Comparison of ENCODE assay signal across 18 cellular contexts in genomic region chr16:24974859-24975258, GRCh38. TPM values are rescaled to one million over a fixed set of nuclear protein-coding genes. Genes with fewer than 3 reads are reported as not detected.
DNase-seq lines count a peak whose midpoint lies in the region; ATAC-seq and TF ChIP-seq lines count a peak whose summit lies in the region.
"Had no signal": no experiment of that assay in that cellular context is flagged by ENCODE, and none has a peak within 500 bp of the region (broad histone marks: within the 10 kb centered on the region; RNA-seq: fewer than 3 reads in every experiment).

No MANE protein-coding gene starts in this region.

- H3K36me3 Mint-ChIP-seq in activated B cell treated with CpG ODN at 0.5 μM for 24 hours (ENCODE audit: low read depth), result peaks cover 83% of the 10 kb centered on the region

- H3K27me3 Mint-ChIP-seq in activated B cell treated with CpG ODN at 0.5 μM for 24 hours, result no peaks in the 10 kb centered on the region

- peaks cover 82 to 100% (median 100%) of the 10 kb centered on the region in 11 experiments for H4K20me1 ChIP-seq in BLaER1 treated with 17β-estradiol and CSF1 and Interleukin-3, amounts not matched to agents 10 nM and 100 nM

- H3K4me3 ChIP-seq in A673 (ENCODE audit: low read depth, low read length, poor library complexity, severe bottlenecking), result no peak overlapping the region
- no peak overlapping the region for H3K4me3 ChIP-seq in BLaER1 treated with 17β-estradiol and CSF1 and Interleukin-3, amounts not matched to agents 10 nM and 100 nM
- H3K4me3 ChIP-seq: adrenal gland had no signal

- H3K9ac ChIP-seq in BLaER1 treated with 17β-estradiol and CSF1 and Interleukin-3, amounts not matched to agents 10 nM and 100 nM, result no peak overlapping the region

- no peak for TF ChIP-seq CTCF in A673 (conservative IDR thresholded peaks at IDR 0.05; ENCODE audit: low read depth, low read length)
- TF ChIP-seq CTCF in activated B cell treated with CpG ODN at 0.5 μM for 24 hours (IDR thresholded peaks at IDR 0.05), result no peak

- intact Hi-C loops in A673 (cut with micrococcal nuclease; ENCODE audit: unreplicated experiment), result no loop called here
- intact Hi-C loops in activated B cell treated with CpG ODN at 0.5 μM for 24 hours (cut with micrococcal nuclease), result loop anchor here (1.0 to 10.0 kb wide), 3 partner anchors 56 to 250 kb away; no protein-coding TSS in a partner anchor

- peaks cover 79% of the 10 kb centered on the region for H3K4me1 Mint-ChIP-seq in activated B cell treated with CpG ODN at 0.5 μM for 24 hours

- no peaks in the 10 kb centered on the region for H3K27me3 ChIP-seq in A673 (replicated peaks; ENCODE audit: insufficient read depth, low read depth, low read length, poor library complexity)
- H3K27me3 ChIP-seq in BLaER1 treated with 17β-estradiol and CSF1 and Interleukin-3, amounts not matched to agents 10 nM and 100 nM, result no peaks in the 10 kb centered on the region
- H3K27me3 ChIP-seq: adrenal gland, neutrophil had no signal

- peaks cover 51% of the 10 kb centered on the region for H3K4me1 ChIP-seq in A673 (ENCODE audit: insufficient read depth, low read length, poor library complexity, severe bottlenecking)
- peaks cover 56 to 81% (median 74%) of the 10 kb centered on the region in 10 experiments for H3K4me1 ChIP-seq in BLaER1 treated with 17β-estradiol and CSF1 and Interleukin-3, amounts not matched to agents 10 nM and 100 nM

- peak overlapping the region in 7 of 11 experiments; percentile 21 to 78 (median 26); a peak in 8 of 22 replicates for H3K4me2 ChIP-seq in BLaER1 treated with 17β-estradiol and CSF1 and Interleukin-3, amounts not matched to agents 10 nM and 100 nM

- no TSS peak for BruUV-seq in A673 (replicated peaks; lab: Mats Ljungman, UMichigan)

- H3K4me3 Mint-ChIP-seq in activated B cell treated with CpG ODN at 0.5 μM for 24 hours, result peak overlapping the region; percentile 12
- H3K4me3 Mint-ChIP-seq: activated T-cell treated with anti-CD3 and anti-CD28 coated beads, Interleukin-2, amount 50 U/mL, for 4 hours had no signal

- no peak for DNase-seq in A673 (ENCODE audit: low spot score)
- DNase-seq in activated B cell treated with CpG ODN at 0.5 μM for 24 hours, result no peak
- DNase-seq in left lobe of liver (ENCODE audit: low spot score), result peak; percentile 61
- DNase-seq in NCI-H146 (lab: John Stamatoyannopoulos, UW), result no peak
- DNase-seq in ureter (ENCODE audit: low spot score), result no peak
- DNase-seq in stimulated activated CD4-positive, alpha-beta T cell treated with anti-CD3 and anti-CD28 coated beads, Interleukin-4, amount 100 ng/mL, for 24 hours, result no peak
- DNase-seq: activated CD4-positive, alpha-beta T cell treated with anti-CD3 and anti-CD28 coated beads, Interleukin-2, amount 50 U/mL, for 4 hours; activated T-cell treated with anti-CD3 and anti-CD28 coated beads, Interleukin-2, amount 50 U/mL, for 4 hours; AML-193; dermis blood vessel endothelial cell; GOT3; NCI-H526; SHP77 had no signal

- peaks cover 64% of the 10 kb centered on the region for H3K36me3 ChIP-seq in A673 (ENCODE audit: insufficient read depth, low read length, poor library complexity, severe bottlenecking)
- peaks cover 72 to 82% (median 77%) of the 10 kb centered on the region in 11 experiments for H3K36me3 ChIP-seq in BLaER1 treated with 17β-estradiol and CSF1 and Interleukin-3, amounts not matched to agents 10 nM and 100 nM

- POLR2A ChIA-PET in A673 (lab: Charles Lee; ENCODE audit: low non-redundant PET) (no interaction called here), activated B cell treated with CpG ODN at 0.5 μM for 24 hours (lab: Charles Lee) (interaction anchor here (0.7 to 2.6 kb wide), 10 partner anchors 12 to 137 kb away, joined by 3 to 20 read pairs (median 4); partner anchors contain the start of genes ARHGAP17 and LCMT1)

- H3K9me3 Mint-ChIP-seq in activated B cell treated with CpG ODN at 0.5 μM for 24 hours, result no peaks in the 10 kb centered on the region
- H3K9me3 Mint-ChIP-seq: activated T-cell treated with anti-CD3 and anti-CD28 coated beads, Interleukin-2, amount 50 U/mL, for 4 hours had no signal

- H3K27ac ChIP-seq in A673 (ENCODE audit: low read depth, low read length, poor library complexity, severe bottlenecking), result peak overlapping the region; percentile 21
- no peak overlapping the region for H3K27ac ChIP-seq in BLaER1 treated with 17β-estradiol and CSF1 and Interleukin-3, amounts not matched to agents 10 nM and 100 nM
- H3K27ac ChIP-seq: adrenal gland, epithelial cell of prostate, neutrophil had no signal

- H3K27ac Mint-ChIP-seq in activated B cell treated with CpG ODN at 0.5 μM for 24 hours, result peak overlapping the region; percentile 96

- CTCF ChIA-PET in A673 (lab: Charles Lee) (no interaction called here), activated B cell treated with CpG ODN at 0.5 μM for 24 hours (lab: Charles Lee) (no interaction called here)

- H3K9me3 ChIP-seq in A673 (ENCODE audit: low read depth, low read length, poor library complexity, severe bottlenecking), result no peaks in the 10 kb centered on the region
- H3K9me3 ChIP-seq in BLaER1 treated with 17β-estradiol and CSF1 and Interleukin-3, amounts not matched to agents 10 nM and 100 nM (replicated peaks in 1 of 11), result no peaks in the 10 kb centered on the region
- H3K9me3 ChIP-seq: adrenal gland, neutrophil had no signal

- ATAC-seq in activated B cell treated with CpG ODN at 0.5 μM for 24 hours (ENCODE audit: low read depth) (no peak), left lobe of liver (peak; percentile 73), GM21423 (IDR thresholded peaks at IDR 0.05; ENCODE audit: unreplicated experiment) (no peak)

RNA-seq across cellular contexts. Expression of gene ARHGAP17, which starts 40.3 kb away (rescaled TPM):
- total RNA-seq in A673 (2021) (144 and 146 TPM in 2 replicates), activated B cell treated with CpG ODN at 0.5 μM for 24 hours (287 and 310 TPM in 2 replicates), left lobe of liver (22.1 TPM), ureter (64.7 TPM)
